ENCODE assay signal across 8 cellular contexts in the genomic region with DNA sequence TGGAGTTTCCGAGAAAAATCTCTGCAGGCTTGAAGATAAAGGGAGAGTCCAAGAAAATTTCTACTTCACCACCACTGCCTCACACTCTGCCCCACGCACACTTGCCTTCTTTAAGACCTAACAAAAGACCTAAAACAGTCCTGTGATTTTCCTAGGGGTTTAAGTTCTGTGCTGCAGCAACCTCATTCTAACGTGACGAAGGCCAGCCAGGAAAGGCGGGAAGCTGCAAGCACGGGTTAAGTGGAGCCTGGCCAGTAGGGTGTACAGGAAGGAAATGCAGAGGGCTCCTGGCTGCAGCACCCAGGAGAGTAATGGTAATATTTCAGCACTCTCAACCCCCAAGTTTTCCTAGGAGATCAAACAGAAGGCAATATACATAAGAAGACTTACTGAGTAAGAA. TPM values are rescaled to one million over a fixed set of nuclear protein-coding genes. Genes with fewer than 3 reads are reported as not detected.
A peak's percentile ranks its signal among the peaks of the same experiment; 100 is the strongest.
DNase-seq lines count a peak whose midpoint lies in the region; ATAC-seq and TF ChIP-seq lines count a peak whose summit lies in the region.

No MANE protein-coding gene starts in this region.

- intact Hi-C loops in activated CD4-positive, alpha-beta T cell treated with anti-CD3 and anti-CD28 coated beads, Interleukin-2, amount 10 ng/mL, durations not matched to agents 24 days and 14 days (cut with micrococcal nuclease): no loop called here
- intact Hi-C loops in MCF 10A (cut with micrococcal nuclease): loop anchor here (2.0 kb wide), 1 partner anchor 28 kb away; no protein-coding TSS in a partner anchor
- intact Hi-C loops in stomach (cut with DNase I; ENCODE audit: low total_unique reads): no loop called here

- DNase-seq in activated CD4-positive, alpha-beta T cell treated with anti-CD3 and anti-CD28 coated beads, Interleukin-2, amount 10 ng/mL, durations not matched to agents 24 days and 14 days: no peak
- DNase-seq in activated CD4-positive, alpha-beta T cell treated with anti-CD3 and anti-CD28 coated beads, Interleukin-2, amount 50 U/mL, for 48 hours: no peak
- DNase-seq in MCF 10A (ENCODE audit: unreplicated experiment) (no peak), left lobe of liver (ENCODE audit: low spot score) (peak; percentile 50), stomach (peak; percentile 57), NCI-H1105 (lab: John Stamatoyannopoulos, UW) (no peak), ecto neural progenitor cell (ENCODE audit: low spot score) (no peak)

- H3K4me1 ChIP-seq in stomach: peaks cover 14 to 53% (median 35%) of the 10 kb centered on the region in 4 donors

- no peak overlapping the region for H3K27ac Mint-ChIP-seq in activated CD4-positive, alpha-beta T cell treated with anti-CD3 and anti-CD28 coated beads, Interleukin-2, amount 10 ng/mL, durations not matched to agents 24 days and 14 days
- no peak overlapping the region for H3K27ac Mint-ChIP-seq in MCF 10A (ENCODE audit: low read depth, unreplicated experiment)

- ATAC-seq in left lobe of liver (no peak), GM18498 (IDR thresholded peaks at IDR 0.05; ENCODE audit: unreplicated experiment) (no peak)

- no peak for TF ChIP-seq POLR2A in stomach (IDR thresholded peaks at IDR 0.05)

- peak overlapping the region; percentile 79 for H3K4me3 Mint-ChIP-seq in activated CD4-positive, alpha-beta T cell treated with anti-CD3 and anti-CD28 coated beads, Interleukin-2, amount 10 ng/mL, durations not matched to agents 24 days and 14 days
- H3K4me3 Mint-ChIP-seq in MCF 10A (ENCODE audit: unreplicated experiment): peak overlapping the region; percentile 82

- H3K9me3 Mint-ChIP-seq in activated CD4-positive, alpha-beta T cell treated with anti-CD3 and anti-CD28 coated beads, Interleukin-2, amount 10 ng/mL, durations not matched to agents 24 days and 14 days: peaks cover 9% of the 10 kb centered on the region
- no peaks in the 10 kb centered on the region for H3K9me3 Mint-ChIP-seq in MCF 10A (ENCODE audit: unreplicated experiment)

- H3K27me3 ChIP-seq in stomach: no peaks in the 10 kb centered on the region

- CTCF ChIA-PET in MCF 10A (lab: Yijun Ruan, JAX): interaction anchor here (1.1 to 1.6 kb wide), 2 partner anchors 21 to 27 kb away, joined by 3 to 5 read pairs; no protein-coding TSS in a partner anchor

- TF ChIP-seq EP300 in stomach (IDR thresholded peaks at IDR 0.05): no peak

- no TSS peak for BruUV-seq in MCF 10A (replicated peaks; lab: Mats Ljungman, UMichigan)

- H3K36me3 ChIP-seq in stomach: no peaks in the 10 kb centered on the region

- H3K27ac ChIP-seq in stomach: peak overlapping the region; percentile 91 to 97 (median 95)

- TF ChIP-seq CTCF in MCF 10A (IDR thresholded peaks at IDR 0.05; ENCODE audit: unreplicated experiment): no peak
- TF ChIP-seq CTCF in stomach (IDR thresholded peaks at IDR 0.05): no peak

- peak overlapping the region; percentile 83 to 89 (median 84) for H3K4me3 ChIP-seq in stomach

- H3K27me3 Mint-ChIP-seq in activated CD4-positive, alpha-beta T cell treated with anti-CD3 and anti-CD28 coated beads, Interleukin-2, amount 10 ng/mL, durations not matched to agents 24 days and 14 days: peaks cover 25% of the 10 kb centered on the region
- no peaks in the 10 kb centered on the region for H3K27me3 Mint-ChIP-seq in MCF 10A (ENCODE audit: insufficient read depth, unreplicated experiment)

- POLR2A ChIA-PET in MCF 10A (lab: Yijun Ruan, JAX): interaction anchor here (0.6 to 0.8 kb wide), 2 partner anchors 19 to 488 kb away, joined by 3 read pairs; no protein-coding TSS in a partner anchor

- WGBS in stomach, 5 donors: 4 to 16% (median 9%) methylated on average over 6 of the region's 6 CpGs

- H3K4me1 Mint-ChIP-seq in activated CD4-positive, alpha-beta T cell treated with anti-CD3 and anti-CD28 coated beads, Interleukin-2, amount 10 ng/mL, durations not matched to agents 24 days and 14 days: peaks cover 15% of the 10 kb centered on the region
- H3K4me1 Mint-ChIP-seq in MCF 10A (ENCODE audit: insufficient read depth, unreplicated experiment): peaks cover 19% of the 10 kb centered on the region

- no peaks in the 10 kb centered on the region for H3K9me3 ChIP-seq in stomach

- no peaks in the 10 kb centered on the region for H3K36me3 Mint-ChIP-seq in activated CD4-positive, alpha-beta T cell treated with anti-CD3 and anti-CD28 coated beads, Interleukin-2, amount 10 ng/mL, durations not matched to agents 24 days and 14 days (ENCODE audit: low read depth)
- no peaks in the 10 kb centered on the region for H3K36me3 Mint-ChIP-seq in MCF 10A (ENCODE audit: insufficient read depth, unreplicated experiment)

RNA-seq across cellular contexts. Expression of gene SPATA6, which starts 1.5 kb away (rescaled TPM):
- total RNA-seq in activated CD4-positive, alpha-beta T cell treated with anti-CD3 and anti-CD28 coated beads, Interleukin-2, amount 10 ng/mL, durations not matched to agents 24 days and 14 days: 0.40 and 0.69 TPM in 2 replicates
- total RNA-seq in MCF 10A (2022): 4.2 and 6.9 TPM in 2 replicates
- 7.5 TPM for total RNA-seq in left lobe of liver
- 10 to 100 TPM; 12.0 to 59.1 (median 20.4) TPM for total RNA-seq in stomach
- polyA plus RNA-seq in stomach: 10 to 100 TPM in 1 of 3 donors, 1 to 10 TPM in 2; 3.1 to 12.4 (median 3.2) TPM

Comparison
In these comparisons a context has a peak if more than half of its experiments do, and no peak if none do; other contexts are left out.
1. DNase-seq: peak in left lobe of liver (single experiment) and stomach (single experiment); none in activated CD4-positive, alpha-beta T cell treated with anti-CD3 and anti-CD28 coated beads, Interleukin-2, amount 10 ng/mL, durations not matched to agents 24 days and 14 days (single experiment), activated CD4-positive, alpha-beta T cell treated with anti-CD3 and anti-CD28 coated beads, Interleukin-2, amount 50 U/mL, for 48 hours (0 of 2), MCF 10A (single experiment), NCI-H1105 (single experiment) and ecto neural progenitor cell (single experiment).